11 cellular contexts compared by ENCODE assay signal in genomic region chr3:134291300-134292254, GRCh38. TPM values are rescaled to one million over a fixed set of nuclear protein-coding genes. Genes with fewer than 3 reads are reported as not detected.
A peak's percentile ranks its signal among the peaks of the same experiment; 100 is the strongest.
DNase-seq lines count a peak whose midpoint lies in the region; ATAC-seq and TF ChIP-seq lines count a peak whose summit lies in the region.
"Had no signal": no experiment of that assay in that cellular context is flagged by ENCODE, and none has a peak within 500 bp of the region (broad histone marks: within the 10 kb centered on the region; RNA-seq: fewer than 3 reads in every experiment).

No MANE protein-coding gene starts in this region.

- no peak for ATAC-seq in GM18861 (IDR thresholded peaks at IDR 0.05; ENCODE audit: unreplicated experiment)
- ATAC-seq in activated CD4-positive, alpha-beta T cell treated with anti-CD3 and anti-CD28 coated beads for 36 hours = no peak

- H3K27ac ChIP-seq in PC-9 (no peak overlapping the region), ovary (peak overlapping the region in 1 of 2 donors; percentile 79)

- no peaks in the 10 kb centered on the region for H4K20me1 ChIP-seq in PC-9 (ENCODE audit: insufficient read depth)

- H3K4me3 ChIP-seq in PC-9 = no peak overlapping the region
- no peak overlapping the region for H3K4me3 ChIP-seq in ovary

- H3K36me3 Mint-ChIP-seq in activated CD4-positive, alpha-beta T cell treated with anti-CD3 and anti-CD28 coated beads for 36 hours (ENCODE audit: low read depth) = peaks cover 5% of the 10 kb centered on the region
- H3K36me3 Mint-ChIP-seq: IgD-negative memory B cell had no signal

- H3K9me3 ChIP-seq in PC-9 (ENCODE audit: insufficient read depth, low read depth) (no peaks in the 10 kb centered on the region), ovary (no peaks in the 10 kb centered on the region)

- 18 to 25% (median 22%) methylated on average over 4 of the region's 4 CpGs for WGBS in ovary, 3 donors

- CTCF ChIA-PET in PC-9 (lab: Charles Lee) = no interaction called here
- CTCF ChIA-PET in activated CD4-positive, alpha-beta T cell treated with anti-CD3 and anti-CD28 coated beads for 36 hours (lab: Charles Lee) = no interaction called here

- no peaks in the 10 kb centered on the region for H3K79me2 ChIP-seq in PC-9 (ENCODE audit: low read depth)

- no peak for TF ChIP-seq EP300 in ovary (IDR thresholded peaks at IDR 0.05)

- H3K27me3 ChIP-seq in PC-9 (ENCODE audit: insufficient read depth, low read depth) (no peaks in the 10 kb centered on the region), ovary (no peaks in the 10 kb centered on the region)

- H3K4me1 Mint-ChIP-seq in activated CD4-positive, alpha-beta T cell treated with anti-CD3 and anti-CD28 coated beads for 36 hours = peaks cover 4% of the 10 kb centered on the region
- H3K4me1 Mint-ChIP-seq: IgD-negative memory B cell had no signal

- BruUV-seq in PC-9 (replicated peaks; lab: Mats Ljungman, UMichigan) = no TSS peak

- TF ChIP-seq CTCF in PC-9 (conservative IDR thresholded peaks at IDR 0.05) = no peak
- TF ChIP-seq CTCF in ovary (IDR thresholded peaks at IDR 0.05) = no peak

- H3K36me3 ChIP-seq in PC-9 (ENCODE audit: low read depth) (no peaks in the 10 kb centered on the region), ovary (no peaks in the 10 kb centered on the region)

- 0 out of 2 replicates have a peak overlapping the region, but pooled peaks have one; percentile 17 for H2AFZ ChIP-seq in PC-9

- no peak overlapping the region for H3K27ac Mint-ChIP-seq in activated CD4-positive, alpha-beta T cell treated with anti-CD3 and anti-CD28 coated beads for 36 hours
- H3K27ac Mint-ChIP-seq: activated naive CD4-positive, alpha-beta T cell treated with anti-CD3 and anti-CD28 coated beads for 36 hours; IgD-negative memory B cell had no signal

- no peak overlapping the region for H3K4me3 Mint-ChIP-seq in activated CD4-positive, alpha-beta T cell treated with anti-CD3 and anti-CD28 coated beads for 36 hours
- H3K4me3 Mint-ChIP-seq: activated naive CD4-positive, alpha-beta T cell treated with anti-CD3 and anti-CD28 coated beads for 36 hours; IgD-negative memory B cell had no signal

- no peak for TF ChIP-seq POLR2A in ovary (IDR thresholded peaks at IDR 0.05)

- H3K4me1 ChIP-seq in PC-9 (replicated peaks; ENCODE audit: insufficient read depth) (no peaks in the 10 kb centered on the region), ovary (ENCODE audit: insufficient read depth) (peaks cover 8% of the 10 kb centered on the region)

- peaks cover 3% of the 10 kb centered on the region for H3K9me3 Mint-ChIP-seq in activated CD4-positive, alpha-beta T cell treated with anti-CD3 and anti-CD28 coated beads for 36 hours (ENCODE audit: low read depth)
- H3K9me3 Mint-ChIP-seq: activated naive CD4-positive, alpha-beta T cell treated with anti-CD3 and anti-CD28 coated beads for 36 hours had no signal

- DNase-seq in COR-L47 (lab: John Stamatoyannopoulos, UW) (peak; percentile 36), PC-9 (peak in 1 of 2 experiments; percentile 49), fibroblast of peridontal ligament (ENCODE audit: extremely low read depth) (peak; percentile 90), ovary (peak; percentile 83 to 95 (median 93)), NCI-H2107 (lab: John Stamatoyannopoulos, UW) (no peak)
- DNase-seq in activated CD4-positive, alpha-beta T cell treated with anti-CD3 and anti-CD28 coated beads for 48 hours = no peak
- DNase-seq in activated CD4-positive, alpha-beta T cell treated with anti-CD3 and anti-CD28 coated beads for 36 hours = no peak
- DNase-seq: activated naive CD4-positive, alpha-beta T cell treated with anti-CD3 and anti-CD28 coated beads for 36 hours; DND-41 had no signal

- H3K27me3 Mint-ChIP-seq in activated CD4-positive, alpha-beta T cell treated with anti-CD3 and anti-CD28 coated beads for 36 hours = peaks cover 31% of the 10 kb centered on the region

- intact Hi-C loops in PC-9 (cut with micrococcal nuclease; ENCODE audit: unreplicated experiment) (no loop called here), ovary (cut with DNase I) (loop anchor here in 1 of 4 donors (5.0 kb wide), 1 partner anchor 39 kb away; the partner anchor contains the start of gene RYK)
- intact Hi-C loops in activated CD4-positive, alpha-beta T cell treated with anti-CD3 and anti-CD28 coated beads for 36 hours (cut with DNase I, micrococcal nuclease) = loop anchor here in 1 of 2 experiments (10.0 kb wide), 1 partner anchor 367 kb away; no protein-coding TSS in a partner anchor

- POLR2A ChIA-PET in PC-9 (lab: Charles Lee; ENCODE audit: unreplicated experiment) = no interaction called here
- POLR2A ChIA-PET in activated CD4-positive, alpha-beta T cell treated with anti-CD3 and anti-CD28 coated beads for 36 hours (lab: Charles Lee) = no interaction called here

- H3F3A ChIP-seq in PC-9 (ENCODE audit: insufficient read depth, low read depth) = no peaks in the 10 kb centered on the region

- no peaks in the 10 kb centered on the region for H3K9me2 ChIP-seq in PC-9 (ENCODE audit: insufficient read depth)

- no peak overlapping the region for H3K4me2 ChIP-seq in PC-9

RNA-seq across cellular contexts. Expression of gene RYK, which starts 40.9 kb away (rescaled TPM):
- total RNA-seq in PC-9 (2021) = 74.6 and 93.7 TPM in 2 replicates
- total RNA-seq in ovary = 100 to 1,000 TPM; 100 to 171 (median 125) TPM
- polyA plus RNA-seq in ovary = 10 to 100 TPM; 78.1 to 94.9 TPM
- total RNA-seq in activated CD4-positive, alpha-beta T cell treated with anti-CD3 and anti-CD28 coated beads for 36 hours = 10 to 100 TPM; 23.5 to 24.0 TPM

Comparison
In these comparisons a context has a peak if more than half of its experiments do, and no peak if none do; other contexts are left out.
1. DNase-seq: peak in COR-L47 (single experiment), fibroblast of peridontal ligament (single experiment) and ovary (5 of 5); none in NCI-H2107 (single experiment), activated CD4-positive, alpha-beta T cell treated with anti-CD3 and anti-CD28 coated beads for 48 hours (single experiment) and activated CD4-positive, alpha-beta T cell treated with anti-CD3 and anti-CD28 coated beads for 36 hours (single experiment).